ENCODE assay signal across 9 cellular contexts in the genomic region with DNA sequence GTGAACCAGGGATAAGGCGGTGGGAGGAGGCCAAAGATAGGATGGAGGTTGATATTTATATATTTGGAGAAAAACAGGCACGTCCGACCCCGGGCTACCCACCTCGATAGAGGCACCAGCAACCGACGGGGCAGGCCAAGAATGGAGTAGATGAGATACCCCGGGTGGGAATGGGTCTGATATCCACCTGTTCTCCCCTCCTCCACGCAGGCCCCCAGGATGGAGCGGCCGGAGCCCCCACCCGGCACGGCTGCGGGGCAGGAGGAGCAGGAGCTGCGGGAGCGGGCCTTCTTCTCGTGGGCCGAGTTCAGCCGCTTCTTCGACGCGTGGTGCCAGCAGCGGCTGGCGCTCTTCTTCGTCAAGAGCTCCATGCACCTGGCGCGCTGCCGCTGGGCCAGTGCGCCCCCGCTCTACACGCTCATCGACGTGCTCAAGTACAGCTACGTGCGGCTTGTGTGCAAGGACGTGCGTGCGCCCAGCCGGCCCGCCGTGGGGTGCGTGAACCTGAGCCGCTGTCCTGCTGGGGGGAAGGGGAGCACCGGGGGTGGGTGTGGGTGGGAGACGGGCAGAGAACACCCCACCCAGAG. TPM values are rescaled to one million over a fixed set of nuclear protein-coding genes. Genes with fewer than 3 reads are reported as not detected.
A peak's percentile ranks its signal among the peaks of the same experiment; 100 is the strongest.
DNase-seq lines count a peak whose midpoint lies in the region; ATAC-seq and TF ChIP-seq lines count a peak whose summit lies in the region.
"Had no signal": no experiment of that assay in that cellular context is flagged by ENCODE, and none has a peak within 500 bp of the region (broad histone marks: within the 10 kb centered on the region; RNA-seq: fewer than 3 reads in every experiment).

No MANE protein-coding gene starts in this region.

- no peak overlapping the region for H2AK5ac ChIP-seq in trophoblast cell (ENCODE audit: low read length)

- H4K8ac ChIP-seq in trophoblast cell (ENCODE audit: low read depth, low read length), result no peak overlapping the region

- TF ChIP-seq CTCF in PC-3 (conservative IDR thresholded peaks at IDR 0.05; ENCODE audit: low read depth, low read length) (no peak), epithelial cell of esophagus (IDR thresholded peaks at IDR 0.05; ENCODE audit: insufficient read depth, low read depth, low read length, missing control alignments) (no peak)

- peak overlapping the region; percentile 83 for H3K4ac ChIP-seq in trophoblast cell (ENCODE audit: low read depth, low read length)

- H3K4me3 Mint-ChIP-seq in T-helper 2 cell treated with Interferon-gamma antibody and Interleukin-4, amounts not matched to agents 5 μg/mL and 100 μg/mL, for 36 hours, result peak overlapping the region; percentile 99

- no peaks in the 10 kb centered on the region for H3K9me2 ChIP-seq in PC-3 (replicated peaks; ENCODE audit: low read length)

- H3K4me2 ChIP-seq in PC-3 (ENCODE audit: low read length) (peak overlapping the region; percentile 93), trophoblast cell (ENCODE audit: low read length) (peak overlapping the region; percentile 73)

- no peak overlapping the region for H4K91ac ChIP-seq in trophoblast cell (ENCODE audit: low read depth, low read length)

- H3K4me1 ChIP-seq in PC-3 (ENCODE audit: insufficient read depth, low read length) (peaks cover 10% of the 10 kb centered on the region; the same call in 1 of the 2 replicates), trophoblast cell (ENCODE audit: control insufficient read depth in 1 of 2, insufficient read depth in 2 of 2, low read length in 2 of 2) (peaks cover 5 to 6% of the 10 kb centered on the region in 2 experiments)

- DNase-seq in T-helper 2 cell treated with Interferon-gamma antibody and Interleukin-4, amounts not matched to agents 5 μg/mL and 100 μg/mL, for 36 hours (ENCODE audit: low spot score), result no peak
- DNase-seq in T-helper 2 cell, result no peak
- no peak for DNase-seq in PC-3
- no peak for DNase-seq in epithelial cell of esophagus (ENCODE audit: low read depth)
- no peak for DNase-seq in trophoblast cell
- no peak for DNase-seq in NCI-H146 treated with DMSO at 0.1 percent for 48 hours (lab: John Stamatoyannopoulos, UW; ENCODE audit: unreplicated experiment)
- no peak for DNase-seq in COLO668 (lab: John Stamatoyannopoulos, UW; ENCODE audit: unreplicated experiment)

- CTCF ChIA-PET in PC-3 (lab: Charles Lee), result no interaction called here

- H4K20me1 ChIP-seq in PC-3 (ENCODE audit: low read length), result peaks cover 12% of the 10 kb centered on the region; the same call in 1 of the 2 replicates

- H3K18ac ChIP-seq in trophoblast cell (ENCODE audit: low read length), result no peak overlapping the region

- no peaks in the 10 kb centered on the region for H3F3A ChIP-seq in PC-3 (ENCODE audit: low read length, unreplicated experiment)

- H3K4me3 ChIP-seq in PC-3 (ENCODE audit: low read length) (peak overlapping the region; percentile 99), epithelial cell of esophagus (ENCODE audit: low read length) (peak overlapping the region; percentile 60), trophoblast cell (ENCODE audit: low read depth, low read length) (no peak overlapping the region)

- H3K27me3 Mint-ChIP-seq in T-helper 2 cell treated with Interferon-gamma antibody and Interleukin-4, amounts not matched to agents 5 μg/mL and 100 μg/mL, for 36 hours (ENCODE audit: low read depth), result no peaks in the 10 kb centered on the region

- H3K79me2 ChIP-seq in PC-3 (ENCODE audit: low read length) (peaks cover 35% of the 10 kb centered on the region), trophoblast cell (ENCODE audit: control insufficient read depth, insufficient read depth, low read length, poor library complexity) (peaks cover 12% of the 10 kb centered on the region)

- H3K23ac ChIP-seq in trophoblast cell (ENCODE audit: low read length), result no peak overlapping the region

- H2BK120ac ChIP-seq in trophoblast cell (ENCODE audit: insufficient read depth, low read length, poor library complexity), result no peak overlapping the region

- intact Hi-C loops in PC-3 (cut with micrococcal nuclease), result no loop called here

- no peak overlapping the region for H3K14ac ChIP-seq in trophoblast cell (ENCODE audit: low read length)

- H3K9ac ChIP-seq in PC-3 (ENCODE audit: low read length), result no peak overlapping the region
- no peak overlapping the region for H3K9ac ChIP-seq in trophoblast cell (ENCODE audit: low read length)

- H3K27ac Mint-ChIP-seq in T-helper 2 cell treated with Interferon-gamma antibody and Interleukin-4, amounts not matched to agents 5 μg/mL and 100 μg/mL, for 36 hours, result peak overlapping the region; percentile 99

- H2AFZ ChIP-seq in PC-3 (ENCODE audit: low read length) (no peak overlapping the region), trophoblast cell (ENCODE audit: insufficient read depth, low read length, poor library complexity) (no peak overlapping the region)

- H3K79me1 ChIP-seq in trophoblast cell (ENCODE audit: low read length), result peaks cover 10% of the 10 kb centered on the region

- WGBS in trophoblast cell (ENCODE audit: extremely low coverage, insufficient coverage, insufficient read length), result no CpG with 5 or more reads among the region's 45 CpGs

- H2BK5ac ChIP-seq in trophoblast cell (ENCODE audit: low read depth, low read length, poor library complexity), result no peak overlapping the region

- no TSS peak for BruUV-seq in PC-3 (replicated peaks; lab: Mats Ljungman, UMichigan)

- H3K9me3 ChIP-seq in PC-3 (ENCODE audit: low read length), result no peaks in the 10 kb centered on the region
- H3K9me3 ChIP-seq in trophoblast cell (ENCODE audit: insufficient read depth, low read depth, low read length), result peaks cover 1% of the 10 kb centered on the region
- H3K9me3 ChIP-seq: heart left ventricle had no signal

- H3K36me3 Mint-ChIP-seq in T-helper 2 cell treated with Interferon-gamma antibody and Interleukin-4, amounts not matched to agents 5 μg/mL and 100 μg/mL, for 36 hours (ENCODE audit: low read depth), result peaks cover 26% of the 10 kb centered on the region

- no peaks in the 10 kb centered on the region for H3K36me3 ChIP-seq in PC-3 (ENCODE audit: low read depth, low read length)
- H3K36me3 ChIP-seq in trophoblast cell (ENCODE audit: control insufficient read depth in 1 of 2, insufficient read depth in 2 of 2, low read length in 2 of 2), result peaks cover 16% of the 10 kb centered on the region in 2 experiments

- no peak overlapping the region for H4K12ac ChIP-seq in trophoblast cell (ENCODE audit: low read depth, low read length)

- H3K27me3 ChIP-seq in PC-3 (ENCODE audit: low read length) (no peaks in the 10 kb centered on the region), trophoblast cell (ENCODE audit: insufficient read depth, low read length) (no peaks in the 10 kb centered on the region)
- H3K27me3 ChIP-seq: heart left ventricle had no signal

- no peaks in the 10 kb centered on the region for H3K9me3 Mint-ChIP-seq in T-helper 2 cell treated with Interferon-gamma antibody and Interleukin-4, amounts not matched to agents 5 μg/mL and 100 μg/mL, for 36 hours

- H3K27ac ChIP-seq in PC-3 (ENCODE audit: low read length) (no peak overlapping the region), trophoblast cell (ENCODE audit: low read depth, low read length) (no peak overlapping the region)

- peaks cover 32% of the 10 kb centered on the region for H3K4me1 Mint-ChIP-seq in T-helper 2 cell treated with Interferon-gamma antibody and Interleukin-4, amounts not matched to agents 5 μg/mL and 100 μg/mL, for 36 hours (ENCODE audit: low read depth)

- ATAC-seq in PC-3, result no peak
- no peak for ATAC-seq in HG03135 (IDR thresholded peaks at IDR 0.05; ENCODE audit: unreplicated experiment)
- ATAC-seq: heart left ventricle had no signal

- POLR2A ChIA-PET in PC-3 (lab: Charles Lee; ENCODE audit: unreplicated experiment), result no interaction called here

- H2BK12ac ChIP-seq in trophoblast cell (ENCODE audit: low read length), result no peak overlapping the region

RNA-seq across cellular contexts. Expression of a gene that starts 1.2 kb away (rescaled TPM):
- total RNA-seq in PC-3 (2014; rRNA removed), result 1.8 and 2.6 TPM in 2 replicates
- polyA plus RNA-seq in trophoblast cell (2013), result 2.1 and 2.2 TPM in 2 replicates

RNA-seq across cellular contexts. Expression of a gene that starts 1.5 kb away (rescaled TPM):
- total RNA-seq in PC-3 (2014; rRNA removed), result 67.5 and 85.1 TPM in 2 replicates
- polyA plus RNA-seq in trophoblast cell (2013), result 40.8 and 40.9 TPM in 2 replicates
